ENCODE assay signal across 16 cellular contexts in the genomic region with DNA sequence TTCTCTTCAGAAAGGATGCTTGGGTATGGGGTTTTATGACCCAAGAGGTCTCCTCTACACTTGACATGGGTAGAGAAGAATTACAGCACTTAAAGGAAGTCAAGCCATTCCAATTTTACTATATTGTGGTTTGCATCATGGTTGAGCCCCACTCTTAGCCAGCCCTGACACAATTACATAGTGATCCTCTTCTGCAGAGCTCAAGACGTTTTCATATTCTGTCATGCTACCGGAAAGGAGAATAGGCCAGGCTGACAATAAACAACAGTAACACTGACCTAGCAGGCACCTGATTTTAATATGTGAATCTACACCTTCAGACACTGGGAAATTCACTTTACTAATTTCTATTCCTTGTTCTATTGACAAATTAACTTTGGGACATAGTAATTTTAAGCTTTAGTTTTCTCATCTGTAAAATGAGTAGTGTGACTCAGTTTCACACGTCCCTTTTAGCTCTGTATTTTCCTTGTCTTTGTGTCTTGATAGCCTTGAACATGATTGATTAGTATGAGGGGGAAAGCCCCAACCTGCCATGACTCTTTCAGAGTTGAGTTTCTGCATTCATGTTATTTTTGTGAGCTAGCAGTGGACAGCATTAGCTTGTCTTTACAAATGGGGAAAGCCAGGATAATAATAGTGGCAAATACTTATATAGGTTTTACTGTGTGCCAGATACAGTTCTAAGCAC.
"Had no signal": no experiment of that assay in that cellular context is flagged by ENCODE, and none has a peak within 500 bp of the region (broad histone marks: within the 10 kb centered on the region; RNA-seq: fewer than 3 reads in every experiment).

No MANE protein-coding gene starts in this region.

- H3K36me3 Mint-ChIP-seq: activated naive CD4-positive, alpha-beta T cell treated with anti-CD3 and anti-CD28 coated beads, Interleukin-2, amount 50 U/mL, for 24 hours had no signal

- H3K4me1 Mint-ChIP-seq: activated naive CD4-positive, alpha-beta T cell treated with anti-CD3 and anti-CD28 coated beads, Interleukin-2, amount 50 U/mL, for 24 hours had no signal

- H3K27ac Mint-ChIP-seq: activated naive CD4-positive, alpha-beta T cell treated with anti-CD3 and anti-CD28 coated beads, Interleukin-2, amount 50 U/mL, for 24 hours had no signal

- H3K4me3 Mint-ChIP-seq: activated naive CD4-positive, alpha-beta T cell treated with anti-CD3 and anti-CD28 coated beads, Interleukin-2, amount 50 U/mL, for 24 hours had no signal

- H3K9me3 Mint-ChIP-seq: activated naive CD4-positive, alpha-beta T cell treated with anti-CD3 and anti-CD28 coated beads, Interleukin-2, amount 50 U/mL, for 24 hours had no signal

- DNase-seq: activated CD4-positive, CD25-positive, alpha-beta regulatory T cell treated with anti-CD3 and anti-CD28 coated beads, Interleukin-2, amount 50 U/mL, for 72 hours; activated CD8-positive, alpha-beta memory T cell treated with anti-CD3 and anti-CD28 coated beads, Interleukin-2, amount 50 U/mL, for 48 hours; activated T-cell treated with anti-CD3 and anti-CD28 coated beads, Interleukin-2, amount 50 U/mL, for 48 hours; brain microvascular endothelial cell; MM.1S; NCI-H1105; NCI-H1436; NCI-H1694 treated with DMSO at 0.1 percent for 48 hours; NCI-H2081; NCI-H446; NCI-H524; Peyer's patch; Right ventricle myocardium superior; SJCRH30; SK-N-SH had no signal
